19 cellular contexts compared by ENCODE assay signal in genomic region chr19:5921777-5922176, GRCh38. TPM values are rescaled to one million over a fixed set of nuclear protein-coding genes. Genes with fewer than 3 reads are reported as not detected.
DNase-seq lines count a peak whose midpoint lies in the region; ATAC-seq and TF ChIP-seq lines count a peak whose summit lies in the region.
"Had no signal": no experiment of that assay in that cellular context is flagged by ENCODE, and none has a peak within 500 bp of the region (broad histone marks: within the 10 kb centered on the region; RNA-seq: fewer than 3 reads in every experiment).

No MANE protein-coding gene starts in this region.

- H3K4me3 ChIP-seq in neural progenitor cell: no peak overlapping the region

- ATAC-seq in T-helper 17 cell (no peak), HG02571 (IDR thresholded peaks at IDR 0.05; ENCODE audit: unreplicated experiment) (no peak)
- ATAC-seq: CD8-positive, alpha-beta T cell had no signal

- no peak overlapping the region for H3K4me2 ChIP-seq in neural progenitor cell

- no peaks in the 10 kb centered on the region for H3F3A ChIP-seq in neural progenitor cell (ENCODE audit: low read depth)

- H4K20me1 ChIP-seq in neural progenitor cell (ENCODE audit: low read depth): no peaks in the 10 kb centered on the region

- H3K9me3 Mint-ChIP-seq in activated CD4-positive, alpha-beta T cell treated with anti-CD3 and anti-CD28 coated beads, Interleukin-2, amount 10 ng/mL, durations not matched to agents 7 days and 5 days: no peaks in the 10 kb centered on the region
- no peaks in the 10 kb centered on the region for H3K9me3 Mint-ChIP-seq in neural progenitor cell
- H3K9me3 Mint-ChIP-seq: CD8-positive, alpha-beta T cell had no signal

- H3K4me1 Mint-ChIP-seq in activated CD4-positive, alpha-beta T cell treated with anti-CD3 and anti-CD28 coated beads, Interleukin-2, amount 10 ng/mL, durations not matched to agents 7 days and 5 days: no peaks in the 10 kb centered on the region
- H3K4me1 Mint-ChIP-seq in T-helper 17 cell (no peaks in the 10 kb centered on the region), neural progenitor cell (no peaks in the 10 kb centered on the region)

- DNase-seq in activated CD4-positive, alpha-beta T cell treated with anti-CD3 and anti-CD28 coated beads, Interleukin-2, amount 10 ng/mL, durations not matched to agents 7 days and 5 days: no peak
- no peak for DNase-seq in activated CD4-positive, alpha-beta T cell treated with anti-CD3 and anti-CD28 coated beads for 4 hours
- no peak for DNase-seq in T-helper 17 cell
- DNase-seq in neural progenitor cell (ENCODE audit: low spot score): no peak
- no peak for DNase-seq in midbrain (lab: John Stamatoyannopoulos, UW)
- DNase-seq: 8988T; C1 segment of cervical spinal cord; CD8-positive, alpha-beta T cell; DND-41; Kasumi-1; NCI-H1417; NCI-H187; NCI-H446; NCI-H526; OCI-M1 had no signal

- H3K36me3 Mint-ChIP-seq in activated CD4-positive, alpha-beta T cell treated with anti-CD3 and anti-CD28 coated beads, Interleukin-2, amount 10 ng/mL, durations not matched to agents 7 days and 5 days (ENCODE audit: low read depth): peaks cover 29% of the 10 kb centered on the region
- H3K36me3 Mint-ChIP-seq in T-helper 17 cell (ENCODE audit: low read depth) (peaks cover 3% of the 10 kb centered on the region), neural progenitor cell (peaks cover 17% of the 10 kb centered on the region)

- H3K27me3 ChIP-seq in neural progenitor cell: no peaks in the 10 kb centered on the region

- no peak overlapping the region for H3K27ac ChIP-seq in neural progenitor cell

- CTCF ChIA-PET in activated CD4-positive, alpha-beta T cell treated with anti-CD3 and anti-CD28 coated beads, Interleukin-2, amount 10 ng/mL, durations not matched to agents 7 days and 5 days (lab: Charles Lee): no interaction called here

- no peaks in the 10 kb centered on the region for H3K36me3 ChIP-seq in neural progenitor cell

- no peak overlapping the region for H2AFZ ChIP-seq in neural progenitor cell (replicated peaks)

- no peak overlapping the region for H3K4me3 Mint-ChIP-seq in activated CD4-positive, alpha-beta T cell treated with anti-CD3 and anti-CD28 coated beads, Interleukin-2, amount 10 ng/mL, durations not matched to agents 7 days and 5 days
- H3K4me3 Mint-ChIP-seq in T-helper 17 cell: no peak overlapping the region
- no peak overlapping the region for H3K4me3 Mint-ChIP-seq in neural progenitor cell
- H3K4me3 Mint-ChIP-seq: CD8-positive, alpha-beta T cell had no signal

- H3K27ac Mint-ChIP-seq in activated CD4-positive, alpha-beta T cell treated with anti-CD3 and anti-CD28 coated beads, Interleukin-2, amount 10 ng/mL, durations not matched to agents 7 days and 5 days: peak overlapping the region; percentile 60
- peak overlapping the region; percentile 37 for H3K27ac Mint-ChIP-seq in T-helper 17 cell
- peak overlapping the region; percentile 17 for H3K27ac Mint-ChIP-seq in neural progenitor cell
- H3K27ac Mint-ChIP-seq: CD8-positive, alpha-beta T cell had no signal

- no peaks in the 10 kb centered on the region for H3K4me1 ChIP-seq in neural progenitor cell

- no peaks in the 10 kb centered on the region for H3K9me3 ChIP-seq in T-helper 17 cell (ENCODE audit: control insufficient read depth, low read length, poor library complexity, severe bottlenecking)
- H3K9me3 ChIP-seq in neural progenitor cell (ENCODE audit: low read depth): no peaks in the 10 kb centered on the region

- H3K9ac ChIP-seq in neural progenitor cell: no peak overlapping the region

- H3K79me2 ChIP-seq in neural progenitor cell (ENCODE audit: low read depth): no peaks in the 10 kb centered on the region

- TF ChIP-seq CTCF in neural progenitor cell (IDR thresholded peaks at IDR 0.05): no peak

- no peaks in the 10 kb centered on the region for H3K27me3 Mint-ChIP-seq in activated CD4-positive, alpha-beta T cell treated with anti-CD3 and anti-CD28 coated beads, Interleukin-2, amount 10 ng/mL, durations not matched to agents 7 days and 5 days
- no peaks in the 10 kb centered on the region for H3K27me3 Mint-ChIP-seq in T-helper 17 cell
- peaks cover 2% of the 10 kb centered on the region for H3K27me3 Mint-ChIP-seq in neural progenitor cell (ENCODE audit: insufficient read depth, low read depth)

- POLR2A ChIA-PET in activated CD4-positive, alpha-beta T cell treated with anti-CD3 and anti-CD28 coated beads, Interleukin-2, amount 10 ng/mL, durations not matched to agents 7 days and 5 days (lab: Charles Lee): no interaction called here

RNA-seq across cellular contexts. Expression of gene CAPS, which starts 7.7 kb away (rescaled TPM):
- 10 to 100 TPM; 17.2 to 21.0 TPM for total RNA-seq in activated CD4-positive, alpha-beta T cell treated with anti-CD3 and anti-CD28 coated beads, Interleukin-2, amount 10 ng/mL, durations not matched to agents 7 days and 5 days
- total RNA-seq in T-helper 17 cell (10 to 100 TPM; 41.0 to 47.1 TPM), neural progenitor cell (ENCODE audit: low replicate concordance) (2.2 and 12.4 TPM in 2 replicates)

RNA-seq across cellular contexts. Expression of gene VMAC, which starts 17.1 kb away (rescaled TPM):
- 10 to 100 TPM; 11.8 TPM for total RNA-seq in activated CD4-positive, alpha-beta T cell treated with anti-CD3 and anti-CD28 coated beads, Interleukin-2, amount 10 ng/mL, durations not matched to agents 7 days and 5 days
- total RNA-seq in T-helper 17 cell: 10 to 100 TPM; 24.6 TPM
- 4.6 and 6.8 TPM in 2 replicates for total RNA-seq in neural progenitor cell (ENCODE audit: low replicate concordance)

RNA-seq across cellular contexts. Expression of gene NDUFA11, which starts 18.2 kb away (rescaled TPM):
- total RNA-seq in activated CD4-positive, alpha-beta T cell treated with anti-CD3 and anti-CD28 coated beads, Interleukin-2, amount 10 ng/mL, durations not matched to agents 7 days and 5 days: 100 to 1,000 TPM; 207 to 233 TPM
- total RNA-seq in T-helper 17 cell (100 to 1,000 TPM; 102 to 108 TPM), neural progenitor cell (ENCODE audit: low replicate concordance) (102 and 197 TPM in 2 replicates)

RNA-seq across cellular contexts. Expression of gene FUT5, which starts 51.4 kb away (rescaled TPM):
- total RNA-seq in activated CD4-positive, alpha-beta T cell treated with anti-CD3 and anti-CD28 coated beads, Interleukin-2, amount 10 ng/mL, durations not matched to agents 7 days and 5 days: not detected
- total RNA-seq in T-helper 17 cell: 1 to 10 TPM; 2.2 to 3.7 TPM
- 0.09 TPM in 1 of 2 replicates, not detected in the other for total RNA-seq in neural progenitor cell (ENCODE audit: low replicate concordance)
- total RNA-seq: MCF 10A, Right ventricle myocardium superior, RPMI7951 had no signal

RNA-seq across cellular contexts. Expression of gene RANBP3, which starts 56.2 kb away (rescaled TPM):
- 10 to 100 TPM; 97.4 to 98.0 TPM for total RNA-seq in activated CD4-positive, alpha-beta T cell treated with anti-CD3 and anti-CD28 coated beads, Interleukin-2, amount 10 ng/mL, durations not matched to agents 7 days and 5 days
- total RNA-seq in T-helper 17 cell (10 to 100 TPM; 76.8 to 86.9 TPM), neural progenitor cell (ENCODE audit: low replicate concordance) (77.8 and 83.5 TPM in 2 replicates)
